Comparison of ENCODE assay signal across 25 cellular contexts in the genomic region with DNA sequence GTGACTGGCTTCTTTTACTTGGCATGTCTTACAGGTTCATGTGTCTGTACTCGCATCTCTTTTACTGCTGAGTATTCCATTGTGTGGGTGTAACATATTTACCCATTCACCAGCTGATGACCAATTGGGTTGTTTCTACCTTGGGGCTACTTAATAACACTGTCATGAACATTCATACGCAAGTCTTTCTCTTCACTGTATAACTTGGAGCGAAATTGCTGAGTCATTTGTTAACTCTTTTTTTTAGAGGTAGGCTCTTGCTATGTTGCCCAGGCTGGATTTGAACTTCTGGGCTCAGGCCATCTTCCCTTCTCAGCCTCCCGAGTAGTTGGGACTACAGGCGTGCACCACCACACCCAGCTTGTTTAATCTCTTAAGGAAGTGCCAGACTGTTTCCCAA. TPM values are rescaled to one million over a fixed set of nuclear protein-coding genes. Genes with fewer than 3 reads are reported as not detected.
DNase-seq lines count a peak whose midpoint lies in the region; ATAC-seq, FAIRE-seq and TF ChIP-seq lines count a peak whose summit lies in the region.
"Had no signal": no experiment of that assay in that cellular context is flagged by ENCODE, and none has a peak within 500 bp of the region (broad histone marks: within the 10 kb centered on the region; RNA-seq: fewer than 3 reads in every experiment).

No MANE protein-coding gene starts in this region.

- TF ChIP-seq EP300 in K562 (IDR thresholded peaks at IDR 0.05; ENCODE audit: low read length) = no peak

- peak overlapping the region; percentile 11 for H3K27ac Mint-ChIP-seq in activated CD4-positive, alpha-beta T cell treated with anti-CD3 and anti-CD28 coated beads, Interleukin-2, amount 10 ng/mL, durations not matched to agents 7 days and 5 days
- H3K27ac Mint-ChIP-seq in HFFc6 = peak overlapping the region; percentile 22
- H3K27ac Mint-ChIP-seq in immature natural killer cell = peak overlapping the region in 5 of 6 donors; percentile 12 to 58 (median 44)
- H3K27ac Mint-ChIP-seq: dendritic cell treated with granulocyte-macrophage colony-stimulating factor and Interleukin-4, amounts not matched to agents 40 ng/mL and 50 ng/mL, for 4 days had no signal

- no peaks in the 10 kb centered on the region for H3K27me3 Mint-ChIP-seq in activated CD4-positive, alpha-beta T cell treated with anti-CD3 and anti-CD28 coated beads, Interleukin-2, amount 10 ng/mL, durations not matched to agents 7 days and 5 days
- H3K27me3 Mint-ChIP-seq in HFFc6 (ENCODE audit: insufficient read depth) = no peaks in the 10 kb centered on the region; the same call in 1 of the 2 replicates
- peaks cover 0 to 2% (median 0%) of the 10 kb centered on the region in 3 donors for H3K27me3 Mint-ChIP-seq in immature natural killer cell (ENCODE audit: low read depth in 3 of 3)
- H3K27me3 Mint-ChIP-seq: dendritic cell treated with granulocyte-macrophage colony-stimulating factor and Interleukin-4, amounts not matched to agents 40 ng/mL and 50 ng/mL, for 4 days; naive thymus-derived CD8-positive, alpha-beta T cell had no signal

- no peak for TF ChIP-seq CTCF in HFFc6 (IDR thresholded peaks at IDR 0.05)
- TF ChIP-seq CTCF in K562 (IDR thresholded peaks at IDR 0.05 in 2 of 3, conservative IDR thresholded peaks at IDR 0.05 in 1 of 3; ENCODE audit: insufficient read depth in 2 of 3, low read depth in 1 of 3, low read length in 3 of 3) = no peak

- no peaks in the 10 kb centered on the region for H4K20me1 ChIP-seq in K562 (replicated peaks; ENCODE audit: control insufficient read depth, insufficient read depth, low read length)

- CTCF ChIA-PET in activated CD4-positive, alpha-beta T cell treated with anti-CD3 and anti-CD28 coated beads, Interleukin-2, amount 10 ng/mL, durations not matched to agents 7 days and 5 days (lab: Charles Lee) = interaction anchor here (0.6 kb wide), 1 partner anchor 473 kb away, joined by 7 read pairs; no protein-coding TSS in a partner anchor
- CTCF ChIA-PET in K562 (lab: Yijun Ruan, JAX; ENCODE audit: low intra/inter-chr PET ratio) = no interaction called here

- peaks cover 48% of the 10 kb centered on the region for H3K4me1 Mint-ChIP-seq in activated CD4-positive, alpha-beta T cell treated with anti-CD3 and anti-CD28 coated beads, Interleukin-2, amount 10 ng/mL, durations not matched to agents 7 days and 5 days
- H3K4me1 Mint-ChIP-seq in HFFc6 (ENCODE audit: low read depth) (peaks cover 33% of the 10 kb centered on the region), immature natural killer cell (peaks cover 31 to 40% of the 10 kb centered on the region in 2 donors)

- intact Hi-C loops in K562 (cut with micrococcal nuclease) = no loop called here

- H3K9me3 ChIP-seq in K562 (replicated peaks; ENCODE audit: control insufficient read depth, insufficient read depth, low read depth, low read length) = no peaks in the 10 kb centered on the region
- H3K9me3 ChIP-seq: gastroesophageal sphincter, Peyer's patch, upper lobe of right lung had no signal

- H3K4me3 Mint-ChIP-seq in activated CD4-positive, alpha-beta T cell treated with anti-CD3 and anti-CD28 coated beads, Interleukin-2, amount 10 ng/mL, durations not matched to agents 7 days and 5 days = no peak overlapping the region
- H3K4me3 Mint-ChIP-seq in HFFc6 (no peak overlapping the region), immature natural killer cell (no peak overlapping the region)
- H3K4me3 Mint-ChIP-seq: dendritic cell treated with granulocyte-macrophage colony-stimulating factor and Interleukin-4, amounts not matched to agents 40 ng/mL and 50 ng/mL, for 4 days; naive thymus-derived CD8-positive, alpha-beta T cell had no signal

- FAIRE-seq in K562 (lab: Jason Lieb, UNC) = peak; percentile 77
- FAIRE-seq: G401.6 had no signal

- BruUV-seq in K562 (replicated peaks; lab: Mats Ljungman, UMichigan) = no TSS peak

- no peaks in the 10 kb centered on the region for H3K27me3 ChIP-seq in K562 (ENCODE audit: control insufficient read depth in 2 of 2, insufficient read depth in 2 of 2, low read length in 2 of 2)
- H3K27me3 ChIP-seq: gastroesophageal sphincter, Peyer's patch, upper lobe of right lung had no signal

- H3K9me3 Mint-ChIP-seq in activated CD4-positive, alpha-beta T cell treated with anti-CD3 and anti-CD28 coated beads, Interleukin-2, amount 10 ng/mL, durations not matched to agents 7 days and 5 days = no peaks in the 10 kb centered on the region
- no peaks in the 10 kb centered on the region for H3K9me3 Mint-ChIP-seq in HFFc6
- no peaks in the 10 kb centered on the region for H3K9me3 Mint-ChIP-seq in immature natural killer cell
- H3K9me3 Mint-ChIP-seq: dendritic cell treated with granulocyte-macrophage colony-stimulating factor and Interleukin-4, amounts not matched to agents 40 ng/mL and 50 ng/mL, for 4 days; naive thymus-derived CD8-positive, alpha-beta T cell had no signal

- in situ Hi-C loops in K562 (cut with MboI) = no loop called here

- TF ChIP-seq POLR2A in K562 (conservative IDR thresholded peaks at IDR 0.05) = no peak

- POLR2A ChIA-PET in activated CD4-positive, alpha-beta T cell treated with anti-CD3 and anti-CD28 coated beads, Interleukin-2, amount 10 ng/mL, durations not matched to agents 7 days and 5 days (lab: Charles Lee) = no interaction called here
- POLR2A ChIA-PET in K562 (lab: Yijun Ruan, JAX) = interaction anchor here (0.6 to 1.4 kb wide), 3 partner anchors 14 to 139 kb away, joined by 3 to 6 read pairs (median 3); no protein-coding TSS in a partner anchor

- ATAC-seq in K562 = peak; percentile 18
- ATAC-seq: gastroesophageal sphincter; naive thymus-derived CD8-positive, alpha-beta T cell; SK-N-SH treated with all-trans-retinoic acid at 6 μM for 48 hours; upper lobe of right lung had no signal

- TF ChIP-seq RAD21 in K562 (CRISPR knock-in tag; conservative IDR thresholded peaks at IDR 0.05 in 1 of 2, IDR thresholded peaks at IDR 0.05 in 1 of 2) = no peak

- no peak overlapping the region for H3K9ac ChIP-seq in K562 (ENCODE audit: insufficient read depth in 1 of 2, low read depth in 2 of 2, low read length in 2 of 2)

- 67% methylated on average over 5 of the region's 5 CpGs for WGBS in K562 (ENCODE audit: insufficient coverage, low coverage, missing lambda C conversion rate)

- no peak for DNase-seq in activated CD4-positive, alpha-beta T cell treated with anti-CD3 and anti-CD28 coated beads, Interleukin-2, amount 10 ng/mL, durations not matched to agents 7 days and 5 days
- no peak for DNase-seq in activated CD4-positive, alpha-beta T cell treated with anti-CD3 and anti-CD28 coated beads for 48 hours
- DNase-seq in HFFc6 (no peak), K562 (ENCODE audit: extremely low read depth in 1 of 4, low spot score in 3 of 4) (peak in 1 of 4 experiments; percentile 37), immature natural killer cell (no peak), NCI-H748 (lab: John Stamatoyannopoulos, UW; ENCODE audit: unreplicated experiment) (no peak), DMS53 treated with DMSO at 0.1 percent for 48 hours (lab: John Stamatoyannopoulos, UW; ENCODE audit: unreplicated experiment) (no peak)
- DNase-seq in stimulated activated CD8-positive, alpha-beta memory T cell treated with anti-CD3 and anti-CD28 coated beads, Interleukin-4, amount 100 ng/mL, for 48 hours = no peak
- DNase-seq: activated CD4-positive, CD25-positive, alpha-beta regulatory T cell treated with anti-CD3 and anti-CD28 coated beads, Interleukin-2, amount 50 U/mL, for 72 hours; activated gamma-delta T cell treated with Interleukin-2 at 50 U/mL for 16 hours; KBM-7; mesendoderm; naive thymus-derived CD8-positive, alpha-beta T cell; NCI-H1694; NCI-H2227 treated with DMSO at 0.1 percent for 48 hours; Peyer's patch; stimulated activated CD4-positive, alpha-beta T cell treated with anti-CD3 and anti-CD28 coated beads, Interleukin-2, amount 100 ng/mL, for 24 hours; T1000; upper lobe of right lung had no signal

- peaks cover 6 to 23% of the 10 kb centered on the region in 2 experiments; a peak in 4 of 5 replicates for H3K4me1 ChIP-seq in K562 (replicated peaks in 1 of 2; ENCODE audit: control insufficient read depth in 2 of 2, insufficient read depth in 2 of 2, low read length in 2 of 2)

- H3K79me2 ChIP-seq in K562 (ENCODE audit: control insufficient read depth, insufficient read depth, low read length) = peaks cover 20% of the 10 kb centered on the region

- H3K27ac ChIP-seq in K562 (ENCODE audit: extremely low read depth, low read depth, low read length) = peak overlapping the region; percentile 27; the same call in 2 of the 3 replicates
- H3K27ac ChIP-seq: gastroesophageal sphincter, Peyer's patch, upper lobe of right lung had no signal

- H3K36me3 ChIP-seq in K562 (ENCODE audit: control insufficient read depth, insufficient read depth, low read length) = peaks cover 55% of the 10 kb centered on the region

- no peak overlapping the region for H2AFZ ChIP-seq in K562 (ENCODE audit: low read depth, low read length)

- H3K4me2 ChIP-seq in K562 (ENCODE audit: insufficient read depth, low read length) = no peak overlapping the region

- H3K4me3 ChIP-seq in K562 = no peak overlapping the region
- H3K4me3 ChIP-seq: gastroesophageal sphincter, Peyer's patch, upper lobe of right lung had no signal

- no peaks in the 10 kb centered on the region for H3K9me1 ChIP-seq in K562 (ENCODE audit: control insufficient read depth, insufficient read depth, low read length)

- peaks cover 48% of the 10 kb centered on the region for H3K36me3 Mint-ChIP-seq in activated CD4-positive, alpha-beta T cell treated with anti-CD3 and anti-CD28 coated beads, Interleukin-2, amount 10 ng/mL, durations not matched to agents 7 days and 5 days (ENCODE audit: low read depth)
- H3K36me3 Mint-ChIP-seq in HFFc6 (ENCODE audit: low read depth) (peaks cover 8% of the 10 kb centered on the region), immature natural killer cell (peaks cover 7 to 33% (median 16%) of the 10 kb centered on the region in 3 donors)

RNA-seq across cellular contexts. Expression of a gene that starts 6.5 kb away (rescaled TPM):
- 100 to 1,000 TPM in 1 of 2 experiments, 10 to 100 TPM in 1; 98.1 to 120 TPM for total RNA-seq in activated CD4-positive, alpha-beta T cell treated with anti-CD3 and anti-CD28 coated beads, Interleukin-2, amount 10 ng/mL, durations not matched to agents 7 days and 5 days
- 10 to 100 TPM; 50.7 to 56.3 (median 52.8) TPM for total RNA-seq in HFFc6 (2021; fragmentation: NEBNext Ultra II Directional; extraction: Animal tissue kit (Norgen Biotek cat#: 25700))
- total RNA-seq in K562 (2011; cell fraction: chromatin; rRNA removed; ENCODE audit: low replicate concordance) = 118 and 268 TPM in 2 replicates
- total RNA-seq in K562 (2011; cell fraction: nucleolus; rRNA removed) = 193 and 210 TPM in 2 replicates
- total RNA-seq in K562 (2011; cell fraction: nucleoplasm; rRNA removed) = 181 and 191 TPM in 2 replicates
- total RNA-seq in K562 (2014; rRNA removed) (162 and 176 TPM in 2 replicates), K562 (2014; rRNA removed; fragmentation: Illumina TruSeq; extraction: Trizol) (75.2 and 76.7 TPM in 2 replicates), K562 (2015; rRNA removed; fragmentation: Illumina TruSeq; extraction: Trizol) (79.2 and 83.5 TPM in 2 replicates), K562 (2021) (200 and 219 TPM in 2 replicates)
- polyA plus RNA-seq in K562 (2011; rRNA removed) (127 and 246 TPM in 2 replicates), K562 (2014; fragmentation: Illumina TruSeq; extraction: Trizol) (154 and 187 TPM in 2 replicates), K562 (2014; fragmentation: Nextera tagmentation; extraction: Ambion mirVana) (1 to 10 TPM; 5.5 to 7.9 TPM), K562 (2014; rRNA removed) (195 and 208 TPM in 2 replicates), immature natural killer cell (100 to 1,000 TPM in 1 of 3 donors, 10 to 100 TPM in 2; 62.0 to 106 (median 72.0) TPM)
- polyA plus RNA-seq in K562 (2011; cell fraction: cytosol; rRNA removed) = 168 and 216 TPM in 2 replicates
- polyA plus RNA-seq in K562 (2011; cell fraction: nucleus; rRNA removed) = 321 and 394 TPM in 2 replicates
- 161 and 213 TPM in 2 replicates for polyA plus RNA-seq in K562 (2012)
- 79.4 and 82.2 TPM in 2 replicates for polyA minus RNA-seq in K562 (2011; rRNA and poly(A)+ RNA removed)
- 58.5 and 79.5 TPM in 2 replicates for polyA minus RNA-seq in K562 (2011; cell fraction: cytosol; rRNA and poly(A)+ RNA removed)
- polyA minus RNA-seq in K562 (2011; cell fraction: nucleus; rRNA and poly(A)+ RNA removed) = 66.8 and 85.3 TPM in 2 replicates

RNA-seq across cellular contexts. Expression of a gene that starts 23.5 kb away (rescaled TPM):
- total RNA-seq in activated CD4-positive, alpha-beta T cell treated with anti-CD3 and anti-CD28 coated beads, Interleukin-2, amount 10 ng/mL, durations not matched to agents 7 days and 5 days = not detected
- not detected for total RNA-seq in HFFc6 (2021; fragmentation: NEBNext Ultra II Directional; extraction: Animal tissue kit (Norgen Biotek cat#: 25700))
- total RNA-seq in K562 (2011; cell fraction: chromatin; rRNA removed; ENCODE audit: low replicate concordance) = 0.23 TPM in 1 of 2 replicates, not detected in the other
- not detected in 2 replicates for total RNA-seq in K562 (2011; cell fraction: nucleolus; rRNA removed)
- total RNA-seq in K562 (2011; cell fraction: nucleoplasm; rRNA removed) = 0.29 TPM in 1 of 2 replicates, not detected in the other
- 0.08 and 0.14 TPM in 2 replicates for total RNA-seq in K562 (2014; rRNA removed)
- not detected in 2 replicates for total RNA-seq in K562 (2014; rRNA removed; fragmentation: Illumina TruSeq; extraction: Trizol)
- not detected in 2 replicates for total RNA-seq in K562 (2015; rRNA removed; fragmentation: Illumina TruSeq; extraction: Trizol)
- total RNA-seq in K562 (2021) = not detected in 2 replicates
- polyA plus RNA-seq in K562 (2011; rRNA removed) = 0.04 and 0.07 TPM in 2 replicates
- polyA plus RNA-seq in K562 (2011; cell fraction: cytosol; rRNA removed) = 0.03 and 0.06 TPM in 2 replicates
- polyA plus RNA-seq in K562 (2011; cell fraction: nucleus; rRNA removed) = 0.06 TPM in 1 of 2 replicates, not detected in the other
- polyA plus RNA-seq in K562 (2012) = 0.04 TPM in 2 replicates
- not detected in 2 replicates for polyA plus RNA-seq in K562 (2014; fragmentation: Illumina TruSeq; extraction: Trizol)
- not detected for polyA plus RNA-seq in K562 (2014; fragmentation: Nextera tagmentation; extraction: Ambion mirVana)
- 0.78 TPM in 1 of 2 replicates, not detected in the other for polyA plus RNA-seq in K562 (2014; rRNA removed)
- not detected in 2 replicates for polyA minus RNA-seq in K562 (2011; rRNA and poly(A)+ RNA removed)
- not detected in 2 replicates for polyA minus RNA-seq in K562 (2011; cell fraction: cytosol; rRNA and poly(A)+ RNA removed)
- not detected in 2 replicates for polyA minus RNA-seq in K562 (2011; cell fraction: nucleus; rRNA and poly(A)+ RNA removed)
- not detected for polyA plus RNA-seq in immature natural killer cell
- total RNA-seq: A172; naive thymus-derived CD8-positive, alpha-beta T cell; Peyer's patch had no signal
- polyA plus RNA-seq: BJ had no signal

RNA-seq across cellular contexts. Expression of a gene that starts 28.6 kb away (rescaled TPM):
- total RNA-seq in activated CD4-positive, alpha-beta T cell treated with anti-CD3 and anti-CD28 coated beads, Interleukin-2, amount 10 ng/mL, durations not matched to agents 7 days and 5 days = not detected
- total RNA-seq in HFFc6 (2021; fragmentation: NEBNext Ultra II Directional; extraction: Animal tissue kit (Norgen Biotek cat#: 25700)) = not detected
- 0.88 and 1.0 TPM in 2 replicates for total RNA-seq in K562 (2011; cell fraction: chromatin; rRNA removed; ENCODE audit: low replicate concordance)
- total RNA-seq in K562 (2011; cell fraction: nucleolus; rRNA removed) = 1.2 TPM in 1 of 2 replicates, not detected in the other
- 1.1 TPM in 1 of 2 replicates, not detected in the other for total RNA-seq in K562 (2011; cell fraction: nucleoplasm; rRNA removed)
- total RNA-seq in K562 (2014; rRNA removed) = 0.16 TPM in 1 of 2 replicates, not detected in the other
- total RNA-seq in K562 (2014; rRNA removed; fragmentation: Illumina TruSeq; extraction: Trizol) = 0.07 TPM in 1 of 2 replicates, not detected in the other
- not detected in 2 replicates for total RNA-seq in K562 (2015; rRNA removed; fragmentation: Illumina TruSeq; extraction: Trizol)
- total RNA-seq in K562 (2021) = 0.20 and 0.24 TPM in 2 replicates
- 0.09 and 0.21 TPM in 2 replicates for polyA plus RNA-seq in K562 (2011; rRNA removed)
- polyA plus RNA-seq in K562 (2011; cell fraction: cytosol; rRNA removed) = 0.09 and 0.30 TPM in 2 replicates
- 0.41 and 0.67 TPM in 2 replicates for polyA plus RNA-seq in K562 (2011; cell fraction: nucleus; rRNA removed)
- 0.04 and 0.07 TPM in 2 replicates for polyA plus RNA-seq in K562 (2012)
- polyA plus RNA-seq in K562 (2014; fragmentation: Illumina TruSeq; extraction: Trizol) = 0.15 TPM in 1 of 2 replicates, not detected in the other
- polyA plus RNA-seq in K562 (2014; fragmentation: Nextera tagmentation; extraction: Ambion mirVana) = not detected
- polyA plus RNA-seq in K562 (2014; rRNA removed) = 0.13 TPM in 1 of 2 replicates, not detected in the other
- not detected in 2 replicates for polyA minus RNA-seq in K562 (2011; rRNA and poly(A)+ RNA removed)
- polyA minus RNA-seq in K562 (2011; cell fraction: cytosol; rRNA and poly(A)+ RNA removed) = not detected in 2 replicates
- 0.22 and 0.27 TPM in 2 replicates for polyA minus RNA-seq in K562 (2011; cell fraction: nucleus; rRNA and poly(A)+ RNA removed)
- polyA plus RNA-seq in immature natural killer cell = not detected
- total RNA-seq: A172; naive thymus-derived CD8-positive, alpha-beta T cell had no signal

RNA-seq across cellular contexts. Expression of a gene that starts 35.4 kb away (rescaled TPM):
- total RNA-seq in activated CD4-positive, alpha-beta T cell treated with anti-CD3 and anti-CD28 coated beads, Interleukin-2, amount 10 ng/mL, durations not matched to agents 7 days and 5 days = 100 to 1,000 TPM; 197 to 211 TPM
- 10 to 100 TPM; 18.9 to 29.1 (median 22.0) TPM for total RNA-seq in HFFc6 (2021; fragmentation: NEBNext Ultra II Directional; extraction: Animal tissue kit (Norgen Biotek cat#: 25700))
- total RNA-seq in K562 (2011; cell fraction: chromatin; rRNA removed; ENCODE audit: low replicate concordance) = 420 and 854 TPM in 2 replicates
- 362 and 382 TPM in 2 replicates for total RNA-seq in K562 (2011; cell fraction: nucleolus; rRNA removed)
- total RNA-seq in K562 (2011; cell fraction: nucleoplasm; rRNA removed) = 379 and 427 TPM in 2 replicates
- total RNA-seq in K562 (2014; rRNA removed) = 17.5 and 21.2 TPM in 2 replicates
- 17.2 and 17.6 TPM in 2 replicates for total RNA-seq in K562 (2014; rRNA removed; fragmentation: Illumina TruSeq; extraction: Trizol)
- total RNA-seq in K562 (2015; rRNA removed; fragmentation: Illumina TruSeq; extraction: Trizol) = 16.2 and 17.5 TPM in 2 replicates
- 48.5 and 54.6 TPM in 2 replicates for total RNA-seq in K562 (2021)
- 39.2 and 70.5 TPM in 2 replicates for polyA plus RNA-seq in K562 (2011; rRNA removed)
- polyA plus RNA-seq in K562 (2011; cell fraction: cytosol; rRNA removed) = 23.7 and 25.8 TPM in 2 replicates
- polyA plus RNA-seq in K562 (2011; cell fraction: nucleus; rRNA removed) = 496 and 545 TPM in 2 replicates
- polyA plus RNA-seq in K562 (2012) = 27.0 and 59.7 TPM in 2 replicates
- polyA plus RNA-seq in K562 (2014; fragmentation: Illumina TruSeq; extraction: Trizol) = 37.7 and 39.0 TPM in 2 replicates
- polyA plus RNA-seq in K562 (2014; fragmentation: Nextera tagmentation; extraction: Ambion mirVana) = 1 to 10 TPM; 2.0 to 2.8 TPM
- polyA plus RNA-seq in K562 (2014; rRNA removed) = 30.5 and 32.4 TPM in 2 replicates
- 57.7 and 57.8 TPM in 2 replicates for polyA minus RNA-seq in K562 (2011; rRNA and poly(A)+ RNA removed)
- 16.8 and 28.1 TPM in 2 replicates for polyA minus RNA-seq in K562 (2011; cell fraction: cytosol; rRNA and poly(A)+ RNA removed)
- 118 and 144 TPM in 2 replicates for polyA minus RNA-seq in K562 (2011; cell fraction: nucleus; rRNA and poly(A)+ RNA removed)
- 10 to 100 TPM; 10.1 to 27.4 (median 11.1) TPM for polyA plus RNA-seq in immature natural killer cell
